ENCODE assay signal across 13 cellular contexts in genomic region chr10:84478679-84479078, GRCh38.
DNase-seq lines count a peak whose midpoint lies in the region; ATAC-seq and TF ChIP-seq lines count a peak whose summit lies in the region.
"Had no signal": no experiment of that assay in that cellular context is flagged by ENCODE, and none has a peak within 500 bp of the region (broad histone marks: within the 10 kb centered on the region; RNA-seq: fewer than 3 reads in every experiment).

No MANE protein-coding gene starts in this region.

- H3K27me3 Mint-ChIP-seq in activated naive CD8-positive, alpha-beta T cell treated with anti-CD3 and anti-CD28 coated beads, Interleukin-2, amount 10 ng/mL, durations not matched to agents 7 days and 5 days, result no peaks in the 10 kb centered on the region
- no peaks in the 10 kb centered on the region for H3K27me3 Mint-ChIP-seq in activated naive CD8-positive, alpha-beta T cell treated with anti-CD3 and anti-CD28 coated beads for 36 hours
- no peaks in the 10 kb centered on the region for H3K27me3 Mint-ChIP-seq in effector memory CD8-positive, alpha-beta T cell
- H3K27me3 Mint-ChIP-seq in activated CD8-positive, alpha-beta T cell treated with anti-CD3 and anti-CD28 coated beads for 36 hours, result no peaks in the 10 kb centered on the region
- H3K27me3 Mint-ChIP-seq: B cell; CD4-positive, alpha-beta T cell had no signal

- H3K27ac ChIP-seq in Panc1 (ENCODE audit: low read length), result no peak overlapping the region
- H3K27ac ChIP-seq in osteoblast (ENCODE audit: low read depth, low read length), result no peak overlapping the region

- no peaks in the 10 kb centered on the region for H3K79me2 ChIP-seq in osteoblast (ENCODE audit: insufficient read depth, low read length)

- intact Hi-C loops in Panc1 (cut with micrococcal nuclease; ENCODE audit: unreplicated experiment), result no loop called here
- intact Hi-C loops in activated CD8-positive, alpha-beta T cell treated with anti-CD3 and anti-CD28 coated beads for 36 hours (cut with micrococcal nuclease), result no loop called here
- intact Hi-C loops in posterior vena cava (cut with DNase I), result no loop called here

- TSS peak; percentile 30 for BruUV-seq in Panc1 (replicated peaks; lab: Mats Ljungman, UMichigan)

- no peak for ATAC-seq in activated naive CD8-positive, alpha-beta T cell treated with anti-CD3 and anti-CD28 coated beads, Interleukin-2, amount 10 ng/mL, durations not matched to agents 7 days and 5 days (ENCODE audit: low read depth)
- no peak for ATAC-seq in Panc1
- no peak for ATAC-seq in effector memory CD8-positive, alpha-beta T cell (replicated peaks)
- ATAC-seq in activated CD8-positive, alpha-beta T cell treated with anti-CD3 and anti-CD28 coated beads for 36 hours, result no peak

- TF ChIP-seq CTCF in Panc1 (IDR thresholded peaks at IDR 0.05) (no peak), osteoblast (IDR thresholded peaks at IDR 0.05; ENCODE audit: extremely low read depth, low read depth, low read length) (no peak)
- TF ChIP-seq CTCF in activated CD8-positive, alpha-beta T cell treated with anti-CD3 and anti-CD28 coated beads for 36 hours (IDR thresholded peaks at IDR 0.05), result no peak

- H3K4me3 ChIP-seq in Panc1 (ENCODE audit: low read depth in 2 of 2, low read length in 2 of 2) (no peak overlapping the region), osteoblast (ENCODE audit: insufficient read depth, low read length) (no peak overlapping the region)

- H3K36me3 ChIP-seq in Panc1 (ENCODE audit: control insufficient read depth, insufficient read depth, low read length) (no peaks in the 10 kb centered on the region), osteoblast (ENCODE audit: insufficient read depth, low read length) (no peaks in the 10 kb centered on the region)

- H3K9me3 ChIP-seq in Panc1 (ENCODE audit: control insufficient read depth, insufficient read depth, low read depth, low read length), result no peaks in the 10 kb centered on the region
- no peaks in the 10 kb centered on the region for H3K9me3 ChIP-seq in osteoblast (ENCODE audit: low read depth, low read length)

- H3K27ac Mint-ChIP-seq in activated naive CD8-positive, alpha-beta T cell treated with anti-CD3 and anti-CD28 coated beads, Interleukin-2, amount 10 ng/mL, durations not matched to agents 7 days and 5 days, result peak overlapping the region; percentile 17
- H3K27ac Mint-ChIP-seq in activated naive CD8-positive, alpha-beta T cell treated with anti-CD3 and anti-CD28 coated beads for 36 hours, result no peak overlapping the region
- peak overlapping the region; percentile 49 to 75 for H3K27ac Mint-ChIP-seq in effector memory CD8-positive, alpha-beta T cell
- H3K27ac Mint-ChIP-seq in activated CD8-positive, alpha-beta T cell treated with anti-CD3 and anti-CD28 coated beads for 36 hours, result no peak overlapping the region
- H3K27ac Mint-ChIP-seq: B cell; CD4-positive, alpha-beta T cell; H9 had no signal

- H3K4me1 ChIP-seq in Panc1 (ENCODE audit: control insufficient read depth, insufficient read depth, low read length) (no peaks in the 10 kb centered on the region), osteoblast (ENCODE audit: insufficient read depth, low read length) (no peaks in the 10 kb centered on the region)

- no peak overlapping the region for H3K4me3 Mint-ChIP-seq in activated naive CD8-positive, alpha-beta T cell treated with anti-CD3 and anti-CD28 coated beads, Interleukin-2, amount 10 ng/mL, durations not matched to agents 7 days and 5 days
- H3K4me3 Mint-ChIP-seq in activated naive CD8-positive, alpha-beta T cell treated with anti-CD3 and anti-CD28 coated beads for 36 hours, result no peak overlapping the region
- no peak overlapping the region for H3K4me3 Mint-ChIP-seq in effector memory CD8-positive, alpha-beta T cell
- H3K4me3 Mint-ChIP-seq in activated CD8-positive, alpha-beta T cell treated with anti-CD3 and anti-CD28 coated beads for 36 hours, result no peak overlapping the region
- H3K4me3 Mint-ChIP-seq: B cell; CD4-positive, alpha-beta T cell; H9 had no signal

- POLR2A ChIA-PET in activated naive CD8-positive, alpha-beta T cell treated with anti-CD3 and anti-CD28 coated beads, Interleukin-2, amount 10 ng/mL, durations not matched to agents 7 days and 5 days (lab: Charles Lee), result no interaction called here
- POLR2A ChIA-PET in Panc1 (lab: Charles Lee), result no interaction called here
- POLR2A ChIA-PET in activated CD8-positive, alpha-beta T cell treated with anti-CD3 and anti-CD28 coated beads for 36 hours (lab: Charles Lee), result no interaction called here

- no peak overlapping the region for H2AFZ ChIP-seq in osteoblast (ENCODE audit: low read length)

- H3K27me3 ChIP-seq in Panc1 (ENCODE audit: control insufficient read depth, insufficient read depth, low read length) (no peaks in the 10 kb centered on the region), osteoblast (ENCODE audit: insufficient read depth, low read length) (no peaks in the 10 kb centered on the region)

- H4K20me1 ChIP-seq in osteoblast (ENCODE audit: insufficient read depth, low read length), result no peaks in the 10 kb centered on the region

- no peak overlapping the region for H3K4me2 ChIP-seq in osteoblast (ENCODE audit: insufficient read depth, low read length)

- in situ Hi-C loops in Panc1 (cut with HindIII; ENCODE audit: low pct_unique_long_range_greater_than_20kb, low sequenced_read_pairs), result no loop called here

- H3K9me3 Mint-ChIP-seq in activated naive CD8-positive, alpha-beta T cell treated with anti-CD3 and anti-CD28 coated beads, Interleukin-2, amount 10 ng/mL, durations not matched to agents 7 days and 5 days, result no peaks in the 10 kb centered on the region
- no peaks in the 10 kb centered on the region for H3K9me3 Mint-ChIP-seq in activated naive CD8-positive, alpha-beta T cell treated with anti-CD3 and anti-CD28 coated beads for 36 hours
- H3K9me3 Mint-ChIP-seq in effector memory CD8-positive, alpha-beta T cell, result no peaks in the 10 kb centered on the region
- no peaks in the 10 kb centered on the region for H3K9me3 Mint-ChIP-seq in activated CD8-positive, alpha-beta T cell treated with anti-CD3 and anti-CD28 coated beads for 36 hours
- H3K9me3 Mint-ChIP-seq: CD4-positive, alpha-beta T cell; H9 had no signal

- CTCF ChIA-PET in Panc1 (lab: Charles Lee), result no interaction called here
- CTCF ChIA-PET in activated CD8-positive, alpha-beta T cell treated with anti-CD3 and anti-CD28 coated beads for 36 hours (lab: Charles Lee), result no interaction called here

- H3K4me1 Mint-ChIP-seq in activated naive CD8-positive, alpha-beta T cell treated with anti-CD3 and anti-CD28 coated beads, Interleukin-2, amount 10 ng/mL, durations not matched to agents 7 days and 5 days, result peaks cover 4% of the 10 kb centered on the region
- peaks cover 2% of the 10 kb centered on the region for H3K4me1 Mint-ChIP-seq in activated naive CD8-positive, alpha-beta T cell treated with anti-CD3 and anti-CD28 coated beads for 36 hours
- H3K4me1 Mint-ChIP-seq in effector memory CD8-positive, alpha-beta T cell (ENCODE audit: low read depth in 2 of 2), result peaks cover 0 to 4% of the 10 kb centered on the region in 2 donors
- peaks cover 3% of the 10 kb centered on the region for H3K4me1 Mint-ChIP-seq in activated CD8-positive, alpha-beta T cell treated with anti-CD3 and anti-CD28 coated beads for 36 hours (ENCODE audit: low read depth)
- H3K4me1 Mint-ChIP-seq: B cell, H9 had no signal

- H3K36me3 Mint-ChIP-seq in activated naive CD8-positive, alpha-beta T cell treated with anti-CD3 and anti-CD28 coated beads, Interleukin-2, amount 10 ng/mL, durations not matched to agents 7 days and 5 days, result peaks cover 33% of the 10 kb centered on the region
- peaks cover 13% of the 10 kb centered on the region for H3K36me3 Mint-ChIP-seq in activated naive CD8-positive, alpha-beta T cell treated with anti-CD3 and anti-CD28 coated beads for 36 hours
- peaks cover 40% of the 10 kb centered on the region for H3K36me3 Mint-ChIP-seq in effector memory CD8-positive, alpha-beta T cell (ENCODE audit: insufficient read depth)
- peaks cover 18% of the 10 kb centered on the region for H3K36me3 Mint-ChIP-seq in activated CD8-positive, alpha-beta T cell treated with anti-CD3 and anti-CD28 coated beads for 36 hours (ENCODE audit: low read depth)

- no peak for DNase-seq in activated naive CD8-positive, alpha-beta T cell treated with anti-CD3 and anti-CD28 coated beads, Interleukin-2, amount 10 ng/mL, durations not matched to agents 7 days and 5 days
- DNase-seq in activated naive CD8-positive, alpha-beta T cell treated with anti-CD3 and anti-CD28 coated beads for 36 hours, result no peak
- no peak for DNase-seq in Panc1 (ENCODE audit: low read depth, low spot score)
- no peak for DNase-seq in effector memory CD8-positive, alpha-beta T cell
- no peak for DNase-seq in osteoblast (ENCODE audit: insufficient read length, low spot score, missing footprints)
- no peak for DNase-seq in activated CD8-positive, alpha-beta T cell treated with anti-CD3 and anti-CD28 coated beads for 36 hours
- no peak for DNase-seq in posterior vena cava (ENCODE audit: low spot score)
- DNase-seq: C1 segment of cervical spinal cord; CD4-positive, alpha-beta T cell; DMS79; GOT3; H9 had no signal

Comparison
In these comparisons a context has a peak if more than half of its experiments do, and no peak if none do; other contexts are left out.
1. H3K27ac Mint-ChIP-seq: peak in activated naive CD8-positive, alpha-beta T cell treated with anti-CD3 and anti-CD28 coated beads, Interleukin-2, amount 10 ng/mL, durations not matched to agents 7 days and 5 days (single experiment) and effector memory CD8-positive, alpha-beta T cell (2 of 2); none in activated naive CD8-positive, alpha-beta T cell treated with anti-CD3 and anti-CD28 coated beads for 36 hours (single experiment) and activated CD8-positive, alpha-beta T cell treated with anti-CD3 and anti-CD28 coated beads for 36 hours (single experiment).